ENCODE assay signal across 26 cellular contexts in genomic region chr10:129857242-129857960, GRCh38.
DNase-seq lines count a peak whose midpoint lies in the region; ATAC-seq and TF ChIP-seq lines count a peak whose summit lies in the region.
"Had no signal": no experiment of that assay in that cellular context is flagged by ENCODE, and none has a peak within 500 bp of the region (broad histone marks: within the 10 kb centered on the region; RNA-seq: fewer than 3 reads in every experiment).

No MANE protein-coding gene starts in this region.

- no peak for ATAC-seq in HG02840 (IDR thresholded peaks at IDR 0.05; ENCODE audit: low FRiP score, unreplicated experiment)
- ATAC-seq: A549, GM12878 had no signal

- no peak for TF ChIP-seq CTCF in glutamatergic neuron (IDR thresholded peaks at IDR 0.05; ENCODE audit: partially characterized antibody, unreplicated experiment)

- H2BK15ac ChIP-seq in neuronal stem cell (ENCODE audit: low read length): peak overlapping the region; percentile 82

- no peak overlapping the region for H2AFZ ChIP-seq in neuronal stem cell (ENCODE audit: low read length)

- no peak overlapping the region for H3K14ac ChIP-seq in neuronal stem cell (ENCODE audit: low read length)

- H3K9ac ChIP-seq in neuronal stem cell (ENCODE audit: low read depth, low read length, poor library complexity): no peak overlapping the region
- H3K9ac ChIP-seq: BLaER1 had no signal

- no peak overlapping the region for H3K4me2 ChIP-seq in neuronal stem cell (ENCODE audit: insufficient read depth, low read length, poor library complexity, severe bottlenecking)
- H3K4me2 ChIP-seq: A549, BLaER1 had no signal

- H2BK120ac ChIP-seq in neuronal stem cell (ENCODE audit: low read depth, low read length): peak overlapping the region; percentile 22

- H3K4ac ChIP-seq in neuronal stem cell (ENCODE audit: low read length): no peak overlapping the region

- peaks cover 0 to 2% of the 10 kb centered on the region in 2 donors for H3K4me1 ChIP-seq in neuronal stem cell (ENCODE audit: control insufficient read depth in 2 of 2, insufficient read depth in 1 of 2, low read depth in 1 of 2, low read length in 2 of 2)
- H3K4me1 ChIP-seq: BE2C, BLaER1 had no signal

- peaks cover 0 to 3% of the 10 kb centered on the region in 2 donors for H3K9me3 ChIP-seq in neuronal stem cell (replicated peaks in 1 of 2; ENCODE audit: control insufficient read depth in 2 of 2, insufficient read depth in 1 of 2, low read depth in 1 of 2, low read length in 2 of 2)
- H3K9me3 ChIP-seq: BE2C had no signal

- no peak overlapping the region for H3K27ac ChIP-seq in neuronal stem cell (replicated peaks; ENCODE audit: low read length)
- H3K27ac ChIP-seq: 22Rv1, A549, BLaER1 had no signal

- H3K36me3 ChIP-seq in neuronal stem cell (replicated peaks in 1 of 2; ENCODE audit: control insufficient read depth in 2 of 2, insufficient read depth in 2 of 2, low read length in 2 of 2): no peaks in the 10 kb centered on the region
- H3K36me3 ChIP-seq: BLaER1 had no signal

- peaks cover 39% of the 10 kb centered on the region for H3K36me3 Mint-ChIP-seq in glutamatergic neuron (ENCODE audit: unreplicated experiment)
- H3K36me3 Mint-ChIP-seq: CD14-positive monocyte; CD4-positive, alpha-beta memory T cell; CD4-positive, CD25-positive, alpha-beta regulatory T cell; CD8-positive, alpha-beta memory T cell had no signal

- H3K27ac Mint-ChIP-seq in glutamatergic neuron (ENCODE audit: unreplicated experiment): peak overlapping the region; percentile 81
- H3K27ac Mint-ChIP-seq: CD14-positive monocyte; CD4-positive, alpha-beta memory T cell; CD4-positive, CD25-positive, alpha-beta regulatory T cell; CD8-positive, alpha-beta memory T cell had no signal

- DNase-seq in activated effector memory CD4-positive, alpha-beta T cell treated with anti-CD3 and anti-CD28 coated beads, Interleukin-2, amount 50 U/mL, for 16 hours: peak; percentile 53
- DNase-seq in activated effector memory CD4-positive, alpha-beta T cell treated with Interleukin-2 at 50 U/mL for 16 hours: no peak
- DNase-seq in glutamatergic neuron (peak; percentile 19), mesenteric fat pad (ENCODE audit: low spot score) (peak; percentile 55), neuronal stem cell (ENCODE audit: low spot score) (no peak), GM19238 (ENCODE audit: insufficient read length, low spot score) (no peak), ureter (ENCODE audit: low spot score) (no peak)
- DNase-seq: BE2C; C1 segment of cervical spinal cord; CD4-positive, alpha-beta memory T cell; CD4-positive, CD25-positive, alpha-beta regulatory T cell; CD8-positive, alpha-beta memory T cell; COR-L47; DMS 273 treated with DMSO at 0.1 percent for 48 hours; DMS153; DMS53; DMS79; DND-41; EL; GDM1 had no signal

- peaks cover 59% of the 10 kb centered on the region for H3K27me3 Mint-ChIP-seq in glutamatergic neuron (ENCODE audit: unreplicated experiment)
- H3K27me3 Mint-ChIP-seq: CD4-positive, CD25-positive, alpha-beta regulatory T cell had no signal

- no CpG with 5 or more reads among the region's 19 CpGs for WGBS in neuronal stem cell (ENCODE audit: extremely low coverage in 2 of 2, insufficient read length in 2 of 2, insufficient replicate concordance in 1 of 2), 2 donors

- H3K9me3 Mint-ChIP-seq in glutamatergic neuron (ENCODE audit: unreplicated experiment): peaks cover 86% of the 10 kb centered on the region
- H3K9me3 Mint-ChIP-seq: CD4-positive, CD25-positive, alpha-beta regulatory T cell had no signal

- H4K8ac ChIP-seq in neuronal stem cell (ENCODE audit: low read depth, low read length): no peak overlapping the region

- no peak overlapping the region for H3K23ac ChIP-seq in neuronal stem cell (ENCODE audit: low read depth, low read length, poor library complexity)

- H3K27me3 ChIP-seq in neuronal stem cell (ENCODE audit: control insufficient read depth in 3 of 3, insufficient read depth in 3 of 3, low read depth in 1 of 3, low read length in 3 of 3): no peaks in the 10 kb centered on the region
- H3K27me3 ChIP-seq: BE2C, BLaER1 had no signal

- no peak overlapping the region for H4K91ac ChIP-seq in neuronal stem cell (ENCODE audit: low read depth, low read length, poor library complexity)

- peak overlapping the region; percentile 30 for H3K18ac ChIP-seq in neuronal stem cell (ENCODE audit: low read length)

- H3K4me1 Mint-ChIP-seq in glutamatergic neuron (ENCODE audit: low read depth, unreplicated experiment): peaks cover 51% of the 10 kb centered on the region
- H3K4me1 Mint-ChIP-seq: CD4-positive, alpha-beta memory T cell; CD4-positive, CD25-positive, alpha-beta regulatory T cell; CD8-positive, alpha-beta memory T cell had no signal

- H3K4me3 Mint-ChIP-seq in glutamatergic neuron (ENCODE audit: unreplicated experiment): peak overlapping the region; percentile 69
- H3K4me3 Mint-ChIP-seq: CD14-positive monocyte; CD4-positive, alpha-beta memory T cell; CD4-positive, CD25-positive, alpha-beta regulatory T cell; CD8-positive, alpha-beta memory T cell had no signal

- no peak overlapping the region for H3K4me3 ChIP-seq in neuronal stem cell (ENCODE audit: low read length in 2 of 2)
- H3K4me3 ChIP-seq: A549, BLaER1, GM12878 had no signal

- peak overlapping the region; percentile 15 for H2AK5ac ChIP-seq in neuronal stem cell (ENCODE audit: low read depth, low read length)

- no peak overlapping the region for H2BK5ac ChIP-seq in neuronal stem cell (ENCODE audit: low read length)

- no peaks in the 10 kb centered on the region for H3K79me1 ChIP-seq in neuronal stem cell (ENCODE audit: low read depth, low read length)

- H2BK12ac ChIP-seq in neuronal stem cell (ENCODE audit: low read length): no peak overlapping the region

Comparison
In these comparisons a context has a peak if more than half of its experiments do, and no peak if none do; other contexts are left out.
1. DNase-seq: peak in activated effector memory CD4-positive, alpha-beta T cell treated with anti-CD3 and anti-CD28 coated beads, Interleukin-2, amount 50 U/mL, for 16 hours (single experiment), glutamatergic neuron (single experiment) and mesenteric fat pad (single experiment); none in activated effector memory CD4-positive, alpha-beta T cell treated with Interleukin-2 at 50 U/mL for 16 hours (single experiment), neuronal stem cell (single experiment), GM19238 (single experiment) and ureter (single experiment).